ENCODE assay signal across 23 cellular contexts in the genomic region with DNA sequence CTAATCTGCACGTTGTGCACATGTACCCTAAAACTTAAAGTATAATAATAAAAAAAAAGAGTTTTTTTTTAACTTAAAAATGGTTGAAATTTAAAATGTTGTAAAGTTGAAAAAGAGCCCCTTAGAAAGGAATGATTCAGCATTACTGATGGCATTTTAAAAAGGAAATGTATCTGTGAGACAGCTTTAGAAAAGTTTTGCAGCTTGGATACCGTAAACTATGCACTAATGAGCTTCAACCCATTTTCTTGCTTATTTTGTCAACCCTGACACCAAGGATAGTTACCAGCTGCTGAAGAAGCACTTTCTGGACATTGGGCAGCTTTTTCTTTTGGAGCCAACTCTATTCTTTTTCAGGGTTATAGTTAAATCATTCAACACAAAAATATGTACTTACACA. TPM values are rescaled to one million over a fixed set of nuclear protein-coding genes. Genes with fewer than 3 reads are reported as not detected.
DNase-seq lines count a peak whose midpoint lies in the region; ATAC-seq and TF ChIP-seq lines count a peak whose summit lies in the region.
"Had no signal": no experiment of that assay in that cellular context is flagged by ENCODE, and none has a peak within 500 bp of the region (broad histone marks: within the 10 kb centered on the region; RNA-seq: fewer than 3 reads in every experiment).

No MANE protein-coding gene starts in this region.

- H3K36me3 ChIP-seq in GM23248 (ENCODE audit: low read depth), result peaks cover 5% of the 10 kb centered on the region; the same call in 1 of the 2 replicates
- peaks cover 15% of the 10 kb centered on the region; the same call in 1 of the 2 replicates for H3K36me3 ChIP-seq in OCI-LY1 (ENCODE audit: insufficient read depth, low read length)
- H3K36me3 ChIP-seq in adipocyte (ENCODE audit: control insufficient read depth, insufficient read depth, low read length, severe bottlenecking), result no peaks in the 10 kb centered on the region
- H3K36me3 ChIP-seq: SJCRH30 had no signal

- H3K4me3 ChIP-seq in GM23248 (no peak overlapping the region), OCI-LY1 (ENCODE audit: low read depth, low read length, poor library complexity, severe bottlenecking) (no peak overlapping the region), adipocyte (ENCODE audit: low read length) (no peak overlapping the region)
- H3K4me3 ChIP-seq: SJCRH30 had no signal

- no peak overlapping the region for H3K27ac ChIP-seq in GM23248
- H3K27ac ChIP-seq in OCI-LY1 (ENCODE audit: low read depth, low read length, poor library complexity, severe bottlenecking), result peak overlapping the region; percentile 53
- H3K27ac ChIP-seq: SJCRH30 had no signal

- H3K4me1 Mint-ChIP-seq in osteocyte (ENCODE audit: unreplicated experiment), result peaks cover 45% of the 10 kb centered on the region
- peaks cover 26 to 41% of the 10 kb centered on the region in 2 donors for H3K4me1 Mint-ChIP-seq in stimulated activated naive B cell treated with anti-CD40 and anti-IgM and Interleukin-4, amounts not matched to agents 10 μg/mL and 1 μg/mL and 100 μg/mL, for 72 hours
- H3K4me1 Mint-ChIP-seq in activated CD4-positive, alpha-beta memory T cell treated with anti-CD3 and anti-CD28 coated beads for 36 hours (ENCODE audit: low read depth), result peaks cover 21% of the 10 kb centered on the region

- POLR2A ChIA-PET in activated CD4-positive, alpha-beta memory T cell treated with anti-CD3 and anti-CD28 coated beads for 36 hours (lab: Charles Lee), result no interaction called here

- H3K9ac ChIP-seq in GM23248, result 0 out of 2 replicates have a peak overlapping the region, but pooled peaks have one; percentile 11
- no peak overlapping the region for H3K9ac ChIP-seq in OCI-LY1 (ENCODE audit: low read length)
- H3K9ac ChIP-seq in adipocyte (ENCODE audit: low read length), result no peak overlapping the region

- in situ Hi-C loops in GM23248 (cut with MboI), result no loop called here

- no peak for ATAC-seq in stimulated activated naive B cell treated with anti-CD40 and anti-IgM and Interleukin-4, amounts not matched to agents 10 μg/mL and 1 μg/mL and 100 μg/mL, for 72 hours (replicated peaks)
- ATAC-seq in GM21786 (IDR thresholded peaks at IDR 0.05; ENCODE audit: unreplicated experiment), result no peak
- ATAC-seq: HCT116, PC-3 had no signal

- peaks cover 75% of the 10 kb centered on the region for H3K79me2 ChIP-seq in GM23248 (ENCODE audit: insufficient read depth)
- peaks cover 53% of the 10 kb centered on the region for H3K79me2 ChIP-seq in OCI-LY1 (ENCODE audit: insufficient read depth, low read length)

- H3K4me2 ChIP-seq in GM23248 (ENCODE audit: unreplicated experiment), result no peak overlapping the region
- H3K4me2 ChIP-seq in OCI-LY1 (ENCODE audit: low read length), result peak overlapping the region; percentile 27

- H3K9me3 ChIP-seq in GM23248 (ENCODE audit: low read depth) (no peaks in the 10 kb centered on the region), OCI-LY1 (ENCODE audit: low read length) (no peaks in the 10 kb centered on the region), adipocyte (ENCODE audit: control insufficient read depth, low read length) (no peaks in the 10 kb centered on the region)
- H3K9me3 ChIP-seq: SJCRH30 had no signal

- H3K27me3 ChIP-seq in GM23248 (replicated peaks; ENCODE audit: insufficient read depth) (no peaks in the 10 kb centered on the region), OCI-LY1 (ENCODE audit: insufficient read depth, low read length) (no peaks in the 10 kb centered on the region), adipocyte (replicated peaks; ENCODE audit: control insufficient read depth, insufficient read depth, low read length) (no peaks in the 10 kb centered on the region)
- H3K27me3 ChIP-seq: SJCRH30 had no signal

- H3K9me2 ChIP-seq in GM23248 (ENCODE audit: insufficient read depth), result no peaks in the 10 kb centered on the region
- H3K9me2 ChIP-seq in OCI-LY1 (ENCODE audit: low read depth, low read length), result no peaks in the 10 kb centered on the region

- H3K4me1 ChIP-seq in GM23248 (ENCODE audit: insufficient read depth) (peaks cover 42% of the 10 kb centered on the region), OCI-LY1 (ENCODE audit: insufficient read depth, low read length, severe bottlenecking) (peaks cover 72% of the 10 kb centered on the region), adipocyte (ENCODE audit: control insufficient read depth, insufficient read depth, low read length) (peaks cover 29% of the 10 kb centered on the region)

- no peak overlapping the region for H3K4me3 Mint-ChIP-seq in osteocyte (ENCODE audit: unreplicated experiment)
- no peak overlapping the region for H3K4me3 Mint-ChIP-seq in stimulated activated naive B cell treated with anti-CD40 and anti-IgM and Interleukin-4, amounts not matched to agents 10 μg/mL and 1 μg/mL and 100 μg/mL, for 72 hours
- H3K4me3 Mint-ChIP-seq in activated CD4-positive, alpha-beta memory T cell treated with anti-CD3 and anti-CD28 coated beads for 36 hours, result no peak overlapping the region

- H2AFZ ChIP-seq in GM23248, result no peak overlapping the region
- H2AFZ ChIP-seq in OCI-LY1 (ENCODE audit: low read length), result no peak overlapping the region

- no peaks in the 10 kb centered on the region for H3K27me3 Mint-ChIP-seq in osteocyte (ENCODE audit: unreplicated experiment)
- no peaks in the 10 kb centered on the region for H3K27me3 Mint-ChIP-seq in stimulated activated naive B cell treated with anti-CD40 and anti-IgM and Interleukin-4, amounts not matched to agents 10 μg/mL and 1 μg/mL and 100 μg/mL, for 72 hours
- H3K27me3 Mint-ChIP-seq in activated CD4-positive, alpha-beta memory T cell treated with anti-CD3 and anti-CD28 coated beads for 36 hours, result no peaks in the 10 kb centered on the region
- H3K27me3 Mint-ChIP-seq: B cell had no signal

- no peak for DNase-seq in GM23248
- peak; percentile 24 for DNase-seq in adipocyte (ENCODE audit: low read depth)
- no peak for DNase-seq in osteocyte (ENCODE audit: extremely low spot score, unreplicated experiment)
- DNase-seq in stimulated activated naive B cell treated with anti-CD40 and anti-IgM and Interleukin-4, amounts not matched to agents 10 μg/mL and 1 μg/mL and 100 μg/mL, for 72 hours, result no peak
- DNase-seq in activated CD4-positive, alpha-beta memory T cell treated with anti-CD3 and anti-CD28 coated beads for 36 hours, result no peak
- DNase-seq in kidney glomerular epithelial cell (lab: John Stamatoyannopoulos, UW), result no peak
- DNase-seq: DMS79 treated with DMSO at 0.1 percent for 48 hours, GDM1, GOT3, Kasumi-1, NCI-H1092 treated with DMSO at 0.1 percent for 48 hours, NCI-H146, NCI-H2029 treated with DMSO at 0.1 percent for 48 hours, NCI-H2171 treated with DMSO at 0.1 percent for 48 hours, NCI-H446 treated with DMSO at 0.1 percent for 48 hours, NCI-H748 treated with DMSO at 0.1 percent for 48 hours, PC-3, SJCRH30, T-helper 2 cell had no signal

- CTCF ChIA-PET in activated CD4-positive, alpha-beta memory T cell treated with anti-CD3 and anti-CD28 coated beads for 36 hours (lab: Charles Lee), result interaction anchor here (1.2 kb wide), 1 partner anchor 458 kb away, joined by 5 read pairs; no protein-coding TSS in a partner anchor

- no peaks in the 10 kb centered on the region for H3K9me3 Mint-ChIP-seq in osteocyte (ENCODE audit: unreplicated experiment)
- no peaks in the 10 kb centered on the region for H3K9me3 Mint-ChIP-seq in stimulated activated naive B cell treated with anti-CD40 and anti-IgM and Interleukin-4, amounts not matched to agents 10 μg/mL and 1 μg/mL and 100 μg/mL, for 72 hours
- H3K9me3 Mint-ChIP-seq in activated CD4-positive, alpha-beta memory T cell treated with anti-CD3 and anti-CD28 coated beads for 36 hours, result no peaks in the 10 kb centered on the region

- peak overlapping the region; percentile 27 for H3K27ac Mint-ChIP-seq in osteocyte (ENCODE audit: unreplicated experiment)
- H3K27ac Mint-ChIP-seq in stimulated activated naive B cell treated with anti-CD40 and anti-IgM and Interleukin-4, amounts not matched to agents 10 μg/mL and 1 μg/mL and 100 μg/mL, for 72 hours, result no peak overlapping the region
- no peak overlapping the region for H3K27ac Mint-ChIP-seq in activated CD4-positive, alpha-beta memory T cell treated with anti-CD3 and anti-CD28 coated beads for 36 hours
- H3K27ac Mint-ChIP-seq: B cell had no signal

- peaks cover 37% of the 10 kb centered on the region for H3F3A ChIP-seq in GM23248 (ENCODE audit: insufficient read depth)
- peaks cover 2% of the 10 kb centered on the region; the same call in 1 of the 2 replicates for H3F3A ChIP-seq in OCI-LY1 (ENCODE audit: insufficient read depth, low read length)

- H4K20me1 ChIP-seq in GM23248 (ENCODE audit: insufficient read depth), result no peaks in the 10 kb centered on the region
- H4K20me1 ChIP-seq in OCI-LY1 (ENCODE audit: insufficient read depth, low read length), result no peaks in the 10 kb centered on the region

- intact Hi-C loops in activated CD4-positive, alpha-beta memory T cell treated with anti-CD3 and anti-CD28 coated beads for 36 hours (cut with micrococcal nuclease), result no loop called here

- H3K36me3 Mint-ChIP-seq in osteocyte (ENCODE audit: unreplicated experiment), result peaks cover 9% of the 10 kb centered on the region
- peaks cover 14 to 27% of the 10 kb centered on the region in 2 donors for H3K36me3 Mint-ChIP-seq in stimulated activated naive B cell treated with anti-CD40 and anti-IgM and Interleukin-4, amounts not matched to agents 10 μg/mL and 1 μg/mL and 100 μg/mL, for 72 hours
- H3K36me3 Mint-ChIP-seq in activated CD4-positive, alpha-beta memory T cell treated with anti-CD3 and anti-CD28 coated beads for 36 hours, result peaks cover 3% of the 10 kb centered on the region

- 45 to 50% methylated on average over 2 of the region's 2 CpGs for WGBS in GM23248 (ENCODE audit: low coverage in 1 of 2, low lambda C conversion rate in 2 of 2, missing lambda C conversion rate in 2 of 2), 2 experiments

- TF ChIP-seq CTCF in OCI-LY1 (IDR thresholded peaks at IDR 0.05; ENCODE audit: low read length), result no peak
- TF ChIP-seq CTCF in osteocyte (IDR thresholded peaks at IDR 0.05), result no peak

RNA-seq across cellular contexts. Expression of a gene that starts 4.3 kb away (rescaled TPM):
- 9.7 and 18.7 TPM in 2 replicates for total RNA-seq in GM23248 (2014; rRNA removed; shearing (Covaris generic))
- polyA plus RNA-seq in GM23248 (2016; fragmentation: Nextera tagmentation; extraction: Ambion mirVana), result 19.9 and 20.6 TPM in 2 replicates
- 42.7 and 47.6 TPM in 2 replicates for total RNA-seq in osteocyte
- 10 to 100 TPM; 10.5 to 10.7 TPM for total RNA-seq in activated CD4-positive, alpha-beta memory T cell treated with anti-CD3 and anti-CD28 coated beads for 36 hours
